ENCODE assay signal across 8 cellular contexts in the genomic region with DNA sequence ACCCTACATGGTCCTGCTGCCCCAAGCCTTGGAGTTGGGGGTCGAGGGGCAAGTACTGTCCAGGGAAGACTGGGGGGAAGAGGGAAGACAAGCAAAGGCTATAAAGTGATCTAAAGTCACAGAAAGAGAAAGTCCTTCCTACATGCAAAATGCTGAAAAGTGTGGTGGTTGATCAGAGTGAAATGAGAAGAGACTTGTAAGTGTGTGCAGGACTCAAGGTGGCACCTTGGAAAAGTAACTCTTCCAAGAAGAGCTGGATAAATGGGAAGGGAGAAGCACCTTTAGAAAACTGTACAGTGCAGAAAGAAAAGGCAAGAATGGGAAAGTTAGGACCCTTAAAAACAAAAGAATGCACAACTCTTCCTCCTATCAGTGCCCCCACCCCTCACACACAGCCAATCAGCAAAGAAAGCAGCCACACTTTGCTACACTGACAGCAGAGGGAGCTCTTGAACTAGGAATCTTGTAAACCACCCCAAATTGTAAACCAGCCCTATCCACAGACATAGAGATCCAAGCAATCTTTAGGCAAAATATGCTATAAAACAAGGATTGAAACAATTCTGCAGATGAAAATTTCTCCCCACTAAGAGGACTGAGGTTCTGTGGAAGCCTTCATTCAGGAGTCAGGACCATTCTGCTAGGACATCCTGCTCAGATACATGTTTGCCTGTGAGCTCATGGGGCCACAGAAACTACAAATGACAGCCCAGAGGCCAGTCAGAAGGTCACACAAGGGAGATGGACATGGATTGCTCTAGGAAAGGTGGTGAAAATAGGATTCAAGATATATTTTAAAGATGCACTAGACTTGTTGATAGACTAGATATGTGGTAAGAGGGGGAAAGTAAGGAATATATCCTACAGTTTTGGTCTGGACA.
DNase-seq lines count a peak whose midpoint lies in the region; ATAC-seq and TF ChIP-seq lines count a peak whose summit lies in the region.

No MANE protein-coding gene starts in this region.

- peaks cover 10% of the 10 kb centered on the region; the same call in 1 of the 2 replicates for H3K9me3 ChIP-seq in Panc1 (ENCODE audit: control insufficient read depth, insufficient read depth, low read depth, low read length)

- ATAC-seq in Panc1, result peak; percentile 91

- H3K27me3 Mint-ChIP-seq in endothelial cell (ENCODE audit: unreplicated experiment), result no peaks in the 10 kb centered on the region
- no peaks in the 10 kb centered on the region for H3K27me3 Mint-ChIP-seq in neural crest cell (ENCODE audit: low read depth)

- H3K27ac Mint-ChIP-seq in endothelial cell (ENCODE audit: unreplicated experiment), result no peak overlapping the region
- H3K27ac Mint-ChIP-seq in neural crest cell (ENCODE audit: unreplicated experiment), result no peak overlapping the region

- H3K4me3 ChIP-seq in Panc1 (ENCODE audit: low read depth in 2 of 2, low read length in 2 of 2), result no peak overlapping the region

- no peaks in the 10 kb centered on the region for H3K36me3 Mint-ChIP-seq in endothelial cell (ENCODE audit: low read depth, unreplicated experiment)
- H3K36me3 Mint-ChIP-seq in neural crest cell (ENCODE audit: low read depth), result peaks cover 3% of the 10 kb centered on the region

- no peaks in the 10 kb centered on the region for H3K4me1 ChIP-seq in Panc1 (ENCODE audit: control insufficient read depth, insufficient read depth, low read length)

- intact Hi-C loops in Panc1 (cut with micrococcal nuclease; ENCODE audit: unreplicated experiment), result loop anchor here (1.0 to 10.0 kb wide), 3 partner anchors 38 to 230 kb away; no protein-coding TSS in a partner anchor

- no peak overlapping the region for H3K4me3 Mint-ChIP-seq in endothelial cell (ENCODE audit: unreplicated experiment)
- H3K4me3 Mint-ChIP-seq in neural crest cell, result no peak overlapping the region

- no peak overlapping the region for H3K27ac ChIP-seq in 22Rv1
- no peak overlapping the region for H3K27ac ChIP-seq in Panc1 (ENCODE audit: low read length)

- H3K4me1 Mint-ChIP-seq in endothelial cell (ENCODE audit: unreplicated experiment), result no peaks in the 10 kb centered on the region
- no peaks in the 10 kb centered on the region for H3K4me1 Mint-ChIP-seq in neural crest cell

- TF ChIP-seq CTCF in 22Rv1 (IDR thresholded peaks at IDR 0.05), result peak; percentile 71
- peak; percentile 75 for TF ChIP-seq CTCF in Panc1 (IDR thresholded peaks at IDR 0.05)
- peak; percentile 22 for TF ChIP-seq CTCF in endothelial cell (IDR thresholded peaks at IDR 0.05; ENCODE audit: unreplicated experiment)
- peak; percentile 69 for TF ChIP-seq CTCF in neural crest cell (conservative IDR thresholded peaks at IDR 0.05)

- no TSS peak for BruUV-seq in Panc1 (replicated peaks; lab: Mats Ljungman, UMichigan)

- in situ Hi-C loops in Panc1 (cut with HindIII; ENCODE audit: low pct_unique_long_range_greater_than_20kb, low sequenced_read_pairs), result no loop called here

- H3K9me3 Mint-ChIP-seq in endothelial cell (ENCODE audit: unreplicated experiment) (no peaks in the 10 kb centered on the region), neural crest cell (peaks cover 17% of the 10 kb centered on the region)

- H3K27me3 ChIP-seq in Panc1 (ENCODE audit: control insufficient read depth, insufficient read depth, low read length), result no peaks in the 10 kb centered on the region

- DNase-seq in DMS53 (lab: John Stamatoyannopoulos, UW), result peak; percentile 69
- peak; percentile 29 for DNase-seq in HS-27A (ENCODE audit: low read depth)
- no peak for DNase-seq in Panc1 (ENCODE audit: low read depth, low spot score)
- DNase-seq in endothelial cell (ENCODE audit: low spot score), result peak; percentile 26
- no peak for DNase-seq in neural crest cell (ENCODE audit: low read depth, low spot score)
- DNase-seq in NCI-H1930 (lab: John Stamatoyannopoulos, UW), result no peak
- no peak for DNase-seq in NCI-H187 (lab: John Stamatoyannopoulos, UW)

- POLR2A ChIA-PET in Panc1 (lab: Charles Lee), result no interaction called here

- CTCF ChIA-PET in Panc1 (lab: Charles Lee), result interaction anchor here (0.5 to 1.0 kb wide), 4 partner anchors 36 to 145 kb away, joined by 3 to 4 read pairs (median 4); no protein-coding TSS in a partner anchor

- H3K36me3 ChIP-seq in Panc1 (ENCODE audit: control insufficient read depth, insufficient read depth, low read length), result no peaks in the 10 kb centered on the region

Comparison
In these comparisons a context has a peak if more than half of its experiments do, and no peak if none do; other contexts are left out.
1. CTCF ChIP-seq: peak in every context shown above with its lines; median percentile 75 in Panc1; 71 in 22Rv1; 69 in neural crest cell; 22 in endothelial cell.
2. DNase-seq: peak in DMS53 (single experiment), HS-27A (single experiment) and endothelial cell (single experiment); none in Panc1 (single experiment), neural crest cell (single experiment), NCI-H1930 (0 of 2) and NCI-H187 (0 of 2).